19 cellular contexts compared by ENCODE assay signal in genomic region chr10:44439845-44440244, GRCh38. TPM values are rescaled to one million over a fixed set of nuclear protein-coding genes. Genes with fewer than 3 reads are reported as not detected.
DNase-seq lines count a peak whose midpoint lies in the region; ATAC-seq lines count a peak whose summit lies in the region.
"Had no signal": no experiment of that assay in that cellular context is flagged by ENCODE, and none has a peak within 500 bp of the region (broad histone marks: within the 10 kb centered on the region; RNA-seq: fewer than 3 reads in every experiment).

No MANE protein-coding gene starts in this region.

- H3K36me3 Mint-ChIP-seq in dendritic cell treated with granulocyte-macrophage colony-stimulating factor and Interleukin-4, amounts not matched to agents 40 ng/mL and 50 ng/mL, for 4 days (ENCODE audit: low read depth) = no peaks in the 10 kb centered on the region
- H3K36me3 Mint-ChIP-seq: CD4-positive, alpha-beta memory T cell had no signal

- no peak overlapping the region for H3K9ac ChIP-seq in mesendoderm (ENCODE audit: low read length)
- H3K9ac ChIP-seq: GM23248 had no signal

- H3K4me3 Mint-ChIP-seq in dendritic cell treated with granulocyte-macrophage colony-stimulating factor and Interleukin-4, amounts not matched to agents 40 ng/mL and 50 ng/mL, for 4 days = no peak overlapping the region
- H3K4me3 Mint-ChIP-seq: CD14-positive monocyte; CD4-positive, alpha-beta memory T cell had no signal

- H3K79me1 ChIP-seq in mesendoderm (ENCODE audit: low read length) = no peaks in the 10 kb centered on the region

- peaks cover 53% of the 10 kb centered on the region for H3K4me1 Mint-ChIP-seq in dendritic cell treated with granulocyte-macrophage colony-stimulating factor and Interleukin-4, amounts not matched to agents 40 ng/mL and 50 ng/mL, for 4 days (ENCODE audit: low read depth)
- H3K4me1 Mint-ChIP-seq: CD4-positive, alpha-beta memory T cell had no signal

- H4K5ac ChIP-seq in mesendoderm (ENCODE audit: low read length) = no peak overlapping the region

- WGBS in mesendoderm (ENCODE audit: extremely low coverage, insufficient coverage, low lambda C conversion rate) = no CpG with 5 or more reads among the region's 6 CpGs

- H3K27me3 ChIP-seq in mesendoderm (ENCODE audit: insufficient read depth, low read length, poor library complexity) = no peaks in the 10 kb centered on the region

- no peak overlapping the region for H2BK5ac ChIP-seq in mesendoderm (ENCODE audit: low read length)

- no peak overlapping the region for H2AK5ac ChIP-seq in mesendoderm (ENCODE audit: low read length)

- DNase-seq in H4 (ENCODE audit: low spot score) (peak; percentile 1), mesendoderm (peak; percentile 2), NAMALWA (ENCODE audit: low spot score) (no peak), C1 segment of cervical spinal cord (lab: John Stamatoyannopoulos, UW) (no peak), left cardiac atrium (no peak)
- DNase-seq: ACHN; AML-193; CD4-positive, alpha-beta memory T cell; DMS79 treated with DMSO at 0.1 percent for 48 hours; GF-D8; HCEC 1CT had no signal

- ATAC-seq in HG02623 (IDR thresholded peaks at IDR 0.05; ENCODE audit: unreplicated experiment) (no peak), left cardiac atrium (no peak)
- ATAC-seq: GM12878 had no signal

- no peak overlapping the region for H4K8ac ChIP-seq in mesendoderm (ENCODE audit: low read depth, low read length)

- no peak overlapping the region for H2BK120ac ChIP-seq in mesendoderm (ENCODE audit: low read depth, low read length)

- H3K56ac ChIP-seq in mesendoderm (ENCODE audit: low read length) = no peak overlapping the region

- no peak overlapping the region for H3K4ac ChIP-seq in mesendoderm (ENCODE audit: low read depth, low read length)

- H2BK15ac ChIP-seq in mesendoderm (replicated peaks; ENCODE audit: low read depth) = no peak overlapping the region

- H3K4me1 ChIP-seq in mesendoderm (ENCODE audit: control insufficient read depth, low read depth, low read length) = no peaks in the 10 kb centered on the region

- H3K4me3 ChIP-seq in mesendoderm (ENCODE audit: low read length) = no peak overlapping the region
- H3K4me3 ChIP-seq: GM12878, GM23248 had no signal

- H3K27ac ChIP-seq in mesendoderm (ENCODE audit: low read depth, low read length) (no peak overlapping the region), temporal lobe (ENCODE audit: low read depth, low read length) (peak overlapping the region; percentile 33)
- H3K27ac ChIP-seq: GM23248, HL-60 had no signal

- H3K23ac ChIP-seq in mesendoderm (ENCODE audit: low read length) = no peak overlapping the region

- intact Hi-C loops in dendritic cell treated with granulocyte-macrophage colony-stimulating factor and Interleukin-4, amounts not matched to agents 40 ng/mL and 50 ng/mL, for 4 days (cut with micrococcal nuclease) = no loop called here
- intact Hi-C loops in left cardiac atrium (cut with DNase I) = no loop called here

- H3K27me3 Mint-ChIP-seq in dendritic cell treated with granulocyte-macrophage colony-stimulating factor and Interleukin-4, amounts not matched to agents 40 ng/mL and 50 ng/mL, for 4 days = peaks cover 6% of the 10 kb centered on the region

- H3K4me2 ChIP-seq in mesendoderm (ENCODE audit: low read length) = no peak overlapping the region

- no peaks in the 10 kb centered on the region for H3K36me3 ChIP-seq in mesendoderm (ENCODE audit: control insufficient read depth, insufficient read depth, low read length)

- no peaks in the 10 kb centered on the region for H3K79me2 ChIP-seq in mesendoderm (ENCODE audit: control insufficient read depth, insufficient read depth, low read length)

- peaks cover 23% of the 10 kb centered on the region for H3K9me3 Mint-ChIP-seq in dendritic cell treated with granulocyte-macrophage colony-stimulating factor and Interleukin-4, amounts not matched to agents 40 ng/mL and 50 ng/mL, for 4 days

- no peak overlapping the region for H3K18ac ChIP-seq in mesendoderm (ENCODE audit: low read length)

- H3K27ac Mint-ChIP-seq in dendritic cell treated with granulocyte-macrophage colony-stimulating factor and Interleukin-4, amounts not matched to agents 40 ng/mL and 50 ng/mL, for 4 days = peak overlapping the region; percentile 93
- H3K27ac Mint-ChIP-seq: CD4-positive, alpha-beta memory T cell had no signal

RNA-seq across cellular contexts. Expression of gene CXCL12, which starts 54.9 kb away (rescaled TPM):
- 0.06 and 0.77 TPM in 2 replicates for total RNA-seq in H4 (2014; rRNA removed; shearing (Covaris generic))
- 22.7 TPM for polyA plus RNA-seq in mesendoderm (2013, experiment 1 of 2)
- 24.7 TPM for polyA plus RNA-seq in mesendoderm (2013, experiment 2 of 2)
- total RNA-seq in temporal lobe = 15.0 TPM
- total RNA-seq in left cardiac atrium = 100 to 1,000 TPM; 213 to 248 TPM
- total RNA-seq: CD4-positive, alpha-beta memory T cell; HT1080 had no signal
- polyA plus RNA-seq: CD14-positive monocyte; CD4-positive, alpha-beta memory T cell had no signal

Comparison
In these comparisons a context has a peak if more than half of its experiments do, and no peak if none do; other contexts are left out.
1. DNase-seq: peak in H4 (single experiment) and mesendoderm (single experiment); none in NAMALWA (single experiment), C1 segment of cervical spinal cord (0 of 14) and left cardiac atrium (single experiment).
2. RNA of gene CXCL12, which starts 54.9 kb away (total RNA-seq): 213 to 248 TPM in left cardiac atrium; 15.0 TPM in temporal lobe (single experiment) and 0.06 to 0.77 TPM in H4; every median in the first group is over 10 times any median in the second.